In genomic region chr7:2680792-2681490, GRCh38 we compare ENCODE assay signal across 8 cellular contexts. TPM values are rescaled to one million over a fixed set of nuclear protein-coding genes. Genes with fewer than 3 reads are reported as not detected.
DNase-seq lines count a peak whose midpoint lies in the region; ATAC-seq and TF ChIP-seq lines count a peak whose summit lies in the region.

No MANE protein-coding gene starts in this region.

- CTCF ChIA-PET in IMR-90 (lab: Yijun Ruan, JAX) = interaction anchor here (1.4 to 1.5 kb wide), 2 partner anchors 9 to 10 kb away, joined by 5 read pairs; no protein-coding TSS in a partner anchor
- CTCF ChIA-PET in SK-N-SH (lab: Yijun Ruan, JAX) = interaction anchor here (0.6 to 15.8 kb wide), 35 partner anchors 8 to 230 kb away, joined by 3 to 204 read pairs (median 5); partner anchors contain the start of genes AMZ1 and BRAT1

- H3K4me2 ChIP-seq in IMR-90 (ENCODE audit: low read depth, low read length) = no peak overlapping the region
- H3K4me2 ChIP-seq in SK-N-SH = no peak overlapping the region

- H3K4me1 ChIP-seq in IMR-90 (ENCODE audit: control insufficient read depth, insufficient read depth, low read length) (no peaks in the 10 kb centered on the region), SK-N-SH (ENCODE audit: control insufficient read depth in 1 of 2, insufficient read depth in 2 of 2, low read depth in 1 of 2, low read length in 1 of 2) (peaks cover 0 to 3% of the 10 kb centered on the region in 2 experiments; a peak in 1 of 4 replicates), right atrium auricular region (peaks cover 0 to 3% of the 10 kb centered on the region in 2 donors)

- H3K9me3 ChIP-seq in IMR-90 (ENCODE audit: control insufficient read depth, insufficient read depth, low read length) (peaks cover 2% of the 10 kb centered on the region; the same call in 1 of the 2 replicates), SK-N-SH (no peaks in the 10 kb centered on the region), right atrium auricular region (no peaks in the 10 kb centered on the region)

- 45% methylated on average over 15 of the region's 27 CpGs; no CpG with 5 or more reads in 1 of the 2 experiments for WGBS in IMR-90 (ENCODE audit: extremely low coverage in 2 of 2, insufficient read length in 1 of 2), 2 experiments
- WGBS in SK-N-SH (ENCODE audit: low lambda C conversion rate) = 40% methylated on average over 19 of the region's 27 CpGs

- no peak for TF ChIP-seq POLR2A in IMR-90 (IDR thresholded peaks at IDR 0.05; ENCODE audit: low read depth, low read length)

- no peak overlapping the region for H3K23ac ChIP-seq in IMR-90 (ENCODE audit: low read depth, low read length)

- no peaks in the 10 kb centered on the region for H3F3A ChIP-seq in SK-N-SH (replicated peaks; ENCODE audit: insufficient read depth)

- no peak overlapping the region for H4K8ac ChIP-seq in IMR-90 (ENCODE audit: low read depth in 2 of 2, low read length in 2 of 2)

- intact Hi-C loops in IMR-90 (cut with micrococcal nuclease) = loop anchor here (1.0 kb wide), 2 partner anchors 113 to 230 kb away; no protein-coding TSS in a partner anchor

- no peak overlapping the region for H3K56ac ChIP-seq in IMR-90 (ENCODE audit: extremely low read depth, insufficient read depth, low read length)

- H4K91ac ChIP-seq in IMR-90 (ENCODE audit: insufficient read depth, low read depth, low read length) = no peak overlapping the region

- no peak overlapping the region for H3K4ac ChIP-seq in IMR-90 (ENCODE audit: low read depth, low read length)

- ATAC-seq in IMR-90 (ENCODE audit: low read depth) (peak; percentile 86), GM18519 (IDR thresholded peaks at IDR 0.05; ENCODE audit: low FRiP score, unreplicated experiment) (no peak)

- no peak for TF ChIP-seq EP300 in SK-N-SH (IDR thresholded peaks at IDR 0.05; ENCODE audit: borderline replicate concordance in 1 of 2, low read depth in 1 of 2, low read length in 1 of 2)

- H4K20me1 ChIP-seq in IMR-90 (ENCODE audit: insufficient read depth, low read length) = no peaks in the 10 kb centered on the region
- no peaks in the 10 kb centered on the region for H4K20me1 ChIP-seq in SK-N-SH (ENCODE audit: insufficient read depth)

- H2AK9ac ChIP-seq in IMR-90 (replicated peaks; ENCODE audit: low read depth, low read length, poor library complexity) = no peak overlapping the region

- no peak overlapping the region for H2AK5ac ChIP-seq in IMR-90 (ENCODE audit: low read depth, low read length)

- no peaks in the 10 kb centered on the region for H3K9me1 ChIP-seq in IMR-90 (ENCODE audit: insufficient read depth, low read length)

- peaks cover 3% of the 10 kb centered on the region; the same call in 1 of the 2 replicates for H3K27me3 ChIP-seq in IMR-90 (ENCODE audit: control insufficient read depth, insufficient read depth, low read length)
- H3K27me3 ChIP-seq in SK-N-SH (ENCODE audit: insufficient read depth) = peaks cover 11% of the 10 kb centered on the region; the same call in 1 of the 2 replicates
- no peaks in the 10 kb centered on the region for H3K27me3 ChIP-seq in right atrium auricular region

- POLR2A ChIA-PET in IMR-90 (lab: Charles Lee; ENCODE audit: unreplicated experiment) (interaction anchor here (0.6 kb wide), 1 partner anchor 1383 kb away, joined by 3 read pairs; no protein-coding TSS in a partner anchor), SK-N-SH (lab: Yijun Ruan, JAX) (no interaction called here)

- TF ChIP-seq RAD21 in IMR-90 (IDR thresholded peaks at IDR 0.05; ENCODE audit: low read length) = peak; percentile 70
- TF ChIP-seq RAD21 in SK-N-SH (IDR thresholded peaks at IDR 0.05; ENCODE audit: low read length) = peak; percentile 82

- no peak overlapping the region for H2BK15ac ChIP-seq in IMR-90 (ENCODE audit: low read depth, low read length)

- peak overlapping the region; percentile 13 for H2AFZ ChIP-seq in IMR-90 (replicated peaks; ENCODE audit: low read length, poor library complexity)
- H2AFZ ChIP-seq in SK-N-SH (ENCODE audit: low read depth) = no peak overlapping the region

- no peak overlapping the region for H3K18ac ChIP-seq in IMR-90 (ENCODE audit: low read depth, low read length)

- DNase-seq in DMS53 treated with DMSO at 0.1 percent for 48 hours (lab: John Stamatoyannopoulos, UW; ENCODE audit: unreplicated experiment) (peak; percentile 56), IMR-90 (peak; percentile 41), SK-N-SH (peak; percentile 94), amygdala (lab: John Stamatoyannopoulos, UW) (peak in 52 of 56 donors; percentile 29 to 90 (median 66)), right atrium auricular region (ENCODE audit: low spot score) (peak; percentile 83), pulmonary artery endothelial cell (ENCODE audit: low read depth, low spot score) (peak; percentile 19), foreskin melanocyte (no peak)

- dilution Hi-C loops in IMR-90 (cut with HindIII; ENCODE audit: low sequenced_read_pairs, unreplicated experiment) = no loop called here

- BruUV-seq in IMR-90 (replicated peaks; lab: Mats Ljungman, UMichigan) = no TSS peak

- H4K5ac ChIP-seq in IMR-90 (ENCODE audit: low read depth, low read length) = no peak overlapping the region

- H3K4me3 ChIP-seq in IMR-90 (ENCODE audit: insufficient read depth, low read depth, low read length) = no peak overlapping the region
- H3K4me3 ChIP-seq in SK-N-SH (ENCODE audit: low read depth in 2 of 2, low read length in 1 of 2) = no peak overlapping the region; a peak in 1 of 4 replicates
- no peak overlapping the region for H3K4me3 ChIP-seq in right atrium auricular region

- TF ChIP-seq CTCF in IMR-90 (conservative IDR thresholded peaks at IDR 0.05; ENCODE audit: low read depth, low read length) = peak; percentile 70
- peak; percentile 76 for TF ChIP-seq CTCF in SK-N-SH (IDR thresholded peaks at IDR 0.05)
- peak; percentile 62 to 85 for TF ChIP-seq CTCF in right atrium auricular region (IDR thresholded peaks at IDR 0.05)

- H3K27ac ChIP-seq in IMR-90 (ENCODE audit: insufficient read depth, low read length) = no peak overlapping the region
- no peak overlapping the region for H3K27ac ChIP-seq in SK-N-SH (ENCODE audit: low read depth in 2 of 2, low read length in 1 of 2)
- no peak overlapping the region for H3K27ac ChIP-seq in right atrium auricular region

- in situ Hi-C loops in IMR-90 (cut with MboI; ENCODE audit: low sequenced_read_pairs) = loop anchor here (25.0 kb wide), 1 partner anchor 481 kb away; no protein-coding TSS in a partner anchor

- no peaks in the 10 kb centered on the region for H3K9me2 ChIP-seq in SK-N-SH

- H3K14ac ChIP-seq in IMR-90 (replicated peaks; ENCODE audit: low read depth, low read length) = no peak overlapping the region

- H3K36me3 ChIP-seq in IMR-90 (ENCODE audit: control insufficient read depth, insufficient read depth, low read length) = no peaks in the 10 kb centered on the region
- no peaks in the 10 kb centered on the region for H3K36me3 ChIP-seq in SK-N-SH (replicated peaks in 1 of 2; ENCODE audit: control insufficient read depth in 1 of 2, insufficient read depth in 2 of 2, low read length in 1 of 2)
- no peaks in the 10 kb centered on the region for H3K36me3 ChIP-seq in right atrium auricular region

- no peak overlapping the region for H2BK120ac ChIP-seq in IMR-90 (ENCODE audit: low read depth, low read length)

- no peak overlapping the region for H2BK20ac ChIP-seq in IMR-90 (ENCODE audit: low read depth, low read length)

- H3K79me1 ChIP-seq in IMR-90 (ENCODE audit: low read depth in 1 of 2, low read length in 2 of 2) = no peaks in the 10 kb centered on the region

- H3K79me2 ChIP-seq in SK-N-SH (ENCODE audit: insufficient read depth) = no peaks in the 10 kb centered on the region

- H2BK5ac ChIP-seq in IMR-90 (ENCODE audit: low read depth, low read length, poor library complexity, severe bottlenecking) = no peak overlapping the region

- no peak overlapping the region for H3K9ac ChIP-seq in IMR-90 (ENCODE audit: low read depth, low read length)
- no peak overlapping the region for H3K9ac ChIP-seq in SK-N-SH

TF ChIP-seq in IMR-90, 13 proteins besides CTCF, POLR2A, EP300 and RAD21:
- no peak for TF ChIP-seq MAZ (IDR thresholded peaks at IDR 0.05; ENCODE audit: borderline replicate concordance, low read depth, low read length)
- peak; percentile 62 for TF ChIP-seq SMC3 (IDR thresholded peaks at IDR 0.05; ENCODE audit: low read depth, low read length)

TF ChIP-seq in SK-N-SH, 30 proteins besides CTCF, POLR2A, EP300 and RAD21 (continues in another document):
- no peak for TF ChIP-seq FOXM1 (IDR thresholded peaks at IDR 0.05; ENCODE audit: low read depth)
- TF ChIP-seq, protein P1, sequence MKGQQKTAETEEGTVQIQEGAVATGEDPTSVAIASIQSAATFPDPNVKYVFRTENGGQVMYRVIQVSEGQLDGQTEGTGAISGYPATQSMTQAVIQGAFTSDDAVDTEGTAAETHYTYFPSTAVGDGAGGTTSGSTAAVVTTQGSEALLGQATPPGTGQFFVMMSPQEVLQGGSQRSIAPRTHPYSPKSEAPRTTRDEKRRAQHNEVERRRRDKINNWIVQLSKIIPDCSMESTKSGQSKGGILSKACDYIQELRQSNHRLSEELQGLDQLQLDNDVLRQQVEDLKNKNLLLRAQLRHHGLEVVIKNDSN (IDR thresholded peaks at IDR 0.05; ENCODE audit: borderline replicate concordance, low read depth) = no peak
- TF ChIP-seq RFX5 (IDR thresholded peaks at IDR 0.05; ENCODE audit: low read length) = no peak
- TF ChIP-seq SMC3 (IDR thresholded peaks at IDR 0.05; ENCODE audit: low read depth, low read length) = peak; percentile 86
- TF ChIP-seq EZH2phosphoT487 (IDR thresholded peaks at IDR 0.05; ENCODE audit: borderline replicate concordance, low read depth) = no peak
- peak; percentile 28; the same call in 1 of the 2 replicates for TF ChIP-seq MXI1 (IDR thresholded peaks at IDR 0.05; ENCODE audit: low read depth, low read length)
- TF ChIP-seq CHD2 (IDR thresholded peaks at IDR 0.05; ENCODE audit: low read length, partially characterized antibody) = no peak

RNA-seq across cellular contexts. Expression of gene AMZ1, which starts 7.1 kb away (rescaled TPM):
- 0.54 and 0.83 TPM in 2 replicates for total RNA-seq in IMR-90 (2012; rRNA removed)
- 1.6 and 2.7 TPM in 2 replicates for polyA plus RNA-seq in IMR-90 (2012; rRNA removed)
- 0.93 and 1.5 TPM in 2 replicates for polyA plus RNA-seq in IMR-90 (2012; cell fraction: cytosol; rRNA removed)
- polyA plus RNA-seq in IMR-90 (2012; cell fraction: nucleus; rRNA removed; ENCODE audit: low replicate concordance) = 1.8 and 3.4 TPM in 2 replicates
- polyA plus RNA-seq in SK-N-SH (2012; rRNA removed) = 0.15 and 0.19 TPM in 2 replicates
- 0.04 and 0.12 TPM in 2 replicates for polyA plus RNA-seq in SK-N-SH (2012; cell fraction: cytosol; rRNA removed)
- 0.29 and 0.69 TPM in 2 replicates for polyA plus RNA-seq in SK-N-SH (2012; cell fraction: nucleus; rRNA removed)
- under 1 TPM in 1 of 2 donors, not detected in 1; 0.07 TPM for total RNA-seq in right atrium auricular region
- not detected in 2 replicates for total RNA-seq in pulmonary artery endothelial cell

RNA-seq across cellular contexts. Expression of gene TTYH3, which starts 49.2 kb away (rescaled TPM):
- total RNA-seq in IMR-90 (2012; rRNA removed) (5.6 and 6.1 TPM in 2 replicates), right atrium auricular region (10 to 100 TPM in 1 of 2 donors, 1 to 10 TPM in 1; 7.0 to 11.1 TPM), pulmonary artery endothelial cell (48.3 and 54.7 TPM in 2 replicates)
- polyA plus RNA-seq in IMR-90 (2012; rRNA removed) (82.6 and 106 TPM in 2 replicates), SK-N-SH (2012; rRNA removed) (65.3 and 105 TPM in 2 replicates)
- polyA plus RNA-seq in IMR-90 (2012; cell fraction: cytosol; rRNA removed) = 56.1 and 135 TPM in 2 replicates
- polyA plus RNA-seq in IMR-90 (2012; cell fraction: nucleus; rRNA removed; ENCODE audit: low replicate concordance) = 100 and 222 TPM in 2 replicates
- polyA plus RNA-seq in SK-N-SH (2012; cell fraction: cytosol; rRNA removed) = 44.6 and 83.8 TPM in 2 replicates
- polyA plus RNA-seq in SK-N-SH (2012; cell fraction: nucleus; rRNA removed) = 139 and 151 TPM in 2 replicates
